ENCODE assay signal across 20 cellular contexts in genomic region chr20:44624743-44625271, GRCh38.
"Had no signal": no experiment of that assay in that cellular context is flagged by ENCODE, and none has a peak within 500 bp of the region (broad histone marks: within the 10 kb centered on the region; RNA-seq: fewer than 3 reads in every experiment).

No MANE protein-coding gene starts in this region.

- H3K4me3 Mint-ChIP-seq: naive thymus-derived CD4-positive, alpha-beta T cell; neural crest cell had no signal

- H3K4me1 ChIP-seq: pancreas, prostate gland had no signal

- H3K36me3 ChIP-seq: prostate gland had no signal

- ATAC-seq: left cardiac atrium; left ventricle myocardium superior; naive thymus-derived CD4-positive, alpha-beta T cell; pancreas had no signal

- H3K9me3 ChIP-seq: pancreas, prostate gland had no signal

- H3K4me3 ChIP-seq: coronary artery, hepatocyte, lung, pancreas, prostate gland had no signal

- DNase-seq: effector CD4-positive, alpha-beta T cell; foreskin melanocyte; head of caudate nucleus; kidney; left cardiac atrium; mesendoderm; naive thymus-derived CD4-positive, alpha-beta T cell; nucleus accumbens; pancreas; retina; small intestine; stimulated activated CD4-positive, alpha-beta T cell treated with anti-CD3 and anti-CD28 coated beads, Interleukin-12 subunit alpha, Interleukin-12 subunit beta, amount 100 ng/mL, for 4 hours; stimulated activated naive CD4-positive, alpha-beta T cell treated with Interleukin-2 at 50 U/mL for 16 hours; trophoblast cell had no signal

- H3K27ac ChIP-seq: coronary artery, hepatocyte, pancreas, prostate gland had no signal

- FAIRE-seq: kidney, pancreas, small intestine had no signal

- H3K27me3 Mint-ChIP-seq: naive thymus-derived CD4-positive, alpha-beta T cell had no signal

- H3K27me3 ChIP-seq: hepatocyte, pancreas had no signal

- H3K4me1 Mint-ChIP-seq: neural crest cell had no signal

- H3K9me3 Mint-ChIP-seq: neural crest cell had no signal
